1 cellular context compared by ENCODE assay signal in genomic region chr16:23515881-23516280, GRCh38.
TF ChIP-seq lines count a peak whose summit lies in the region.

No MANE protein-coding gene starts in this region.

TF ChIP-seq in HEK293, 187 proteins besides CTCF, POLR2A, EP300 and RAD21:
- TF ChIP-seq ZSCAN18 (tag by site-specific recombination; IDR thresholded peaks at IDR 0.05) (no peak), SALL2 (tag by site-specific recombination; IDR thresholded peaks at IDR 0.05; ENCODE audit: borderline replicate concordance) (no peak), ZNF660 (tag by site-specific recombination; IDR thresholded peaks at IDR 0.05) (no peak), ZNF121 (tag by site-specific recombination; IDR thresholded peaks at IDR 0.05) (peak; percentile 93)
